Comparison of ENCODE assay signal across 25 cellular contexts in the genomic region with DNA sequence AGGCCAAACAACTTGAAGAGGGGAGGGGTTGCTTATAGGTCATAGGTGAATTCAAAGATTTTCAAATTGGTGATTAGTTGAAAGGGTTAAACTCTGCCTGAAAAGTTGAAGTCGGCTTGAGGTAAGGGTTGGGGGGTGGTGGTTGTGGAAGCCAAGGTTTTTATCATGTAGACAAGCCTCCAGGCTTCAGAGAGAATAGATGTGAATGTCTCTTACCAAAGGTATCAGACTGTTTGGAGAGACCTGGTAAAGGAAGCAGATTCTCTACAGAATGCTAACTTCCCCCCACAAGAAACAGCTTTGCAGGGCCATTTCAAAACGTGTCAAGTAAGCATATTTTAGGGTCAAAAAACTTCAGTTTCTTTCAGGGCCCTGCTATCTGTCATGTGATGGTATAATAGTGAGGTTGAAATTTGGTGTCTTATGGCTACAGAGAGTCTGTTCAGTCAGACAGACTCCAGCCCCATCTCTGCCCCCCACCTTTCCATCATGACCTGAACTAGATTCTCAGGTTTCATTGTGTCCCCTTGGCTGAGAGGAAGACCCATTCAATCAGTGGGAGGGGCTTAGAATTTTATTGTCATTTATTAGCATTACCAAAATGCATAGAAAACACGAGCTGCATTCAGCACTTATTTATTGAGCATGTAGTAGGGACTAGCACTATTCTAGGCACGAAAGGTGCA.
"Had no signal": no experiment of that assay in that cellular context is flagged by ENCODE, and none has a peak within 500 bp of the region (broad histone marks: within the 10 kb centered on the region; RNA-seq: fewer than 3 reads in every experiment).

No MANE protein-coding gene starts in this region.

- H3K36me3 Mint-ChIP-seq: stimulated activated effector memory CD8-positive, alpha-beta T cell treated with anti-CD3 and anti-CD28 coated beads, Interleukin-12 subunit alpha, Interleukin-12 subunit beta, amount 100 ng/mL, for 72 hours; type B pancreatic cell had no signal

- H3K36me3 ChIP-seq: heart left ventricle, pancreas, suprapubic skin, thyroid gland had no signal

- H3K9me3 ChIP-seq: heart left ventricle, pancreas, suprapubic skin, thyroid gland had no signal

- H3K4me1 ChIP-seq: pancreas, suprapubic skin, thyroid gland had no signal

- H3K27ac Mint-ChIP-seq: naive B cell; nephron; progenitor cell of endocrine pancreas; stimulated activated effector memory CD8-positive, alpha-beta T cell treated with anti-CD3 and anti-CD28 coated beads, Interleukin-12 subunit alpha, Interleukin-12 subunit beta, amount 100 ng/mL, for 72 hours; type B pancreatic cell had no signal

- ATAC-seq: esophagus mucosa; heart left ventricle; left colon; left ventricle myocardium superior; pancreas; right cardiac atrium; stimulated activated effector memory CD8-positive, alpha-beta T cell treated with anti-CD3 and anti-CD28 coated beads, Interleukin-12 subunit alpha, Interleukin-12 subunit beta, amount 100 ng/mL, for 72 hours; stimulated activated naive CD8-positive, alpha-beta T cell treated with anti-CD3 and anti-CD28 coated beads, Interleukin-15, Interleukin-2, amounts not matched to agents 100 U/mL and 50 U/mL, for 24 hours had no signal

- H3K27me3 Mint-ChIP-seq: progenitor cell of endocrine pancreas, type B pancreatic cell had no signal

- H3K9me3 Mint-ChIP-seq: nephron; stimulated activated effector memory CD8-positive, alpha-beta T cell treated with anti-CD3 and anti-CD28 coated beads, Interleukin-12 subunit alpha, Interleukin-12 subunit beta, amount 100 ng/mL, for 72 hours had no signal

- H3K4me3 Mint-ChIP-seq: naive B cell; nephron; stimulated activated effector memory CD8-positive, alpha-beta T cell treated with anti-CD3 and anti-CD28 coated beads, Interleukin-12 subunit alpha, Interleukin-12 subunit beta, amount 100 ng/mL, for 72 hours; type B pancreatic cell had no signal

- FAIRE-seq: frontal cortex, pancreas, urothelium cell line had no signal

- H3K27ac ChIP-seq: dorsolateral prefrontal cortex, heart left ventricle, pancreas, suprapubic skin, thyroid gland had no signal

- DNase-seq: cortex of kidney; dorsolateral prefrontal cortex; effector CD8-positive, alpha-beta T cell; heart left ventricle; hippocampal formation; left colon; left ventricle myocardium superior; mesenchymal stem cell; naive B cell; occipital lobe; pancreas; right cardiac atrium; stimulated activated CD4-positive, alpha-beta T cell treated with anti-CD3 and anti-CD28 coated beads, Interleukin-4, amount 100 ng/mL, for 1 hour; stimulated activated CD8-positive, alpha-beta memory T cell treated with anti-CD3 and anti-CD28 coated beads, Interleukin-4, amount 100 ng/mL, for 48 hours; stimulated activated naive CD8-positive, alpha-beta T cell treated with anti-CD3 and anti-CD28 coated beads, Interleukin-15, Interleukin-2, amounts not matched to agents 100 U/mL and 50 U/mL, for 24 hours; thyroid gland had no signal

- H3K27me3 ChIP-seq: dorsolateral prefrontal cortex, heart left ventricle, pancreas, suprapubic skin, thyroid gland had no signal

- H3K4me3 ChIP-seq: dorsolateral prefrontal cortex, heart left ventricle, lung, pancreas, suprapubic skin, thyroid gland had no signal
